8 cellular contexts compared by ENCODE assay signal in the genomic region with DNA sequence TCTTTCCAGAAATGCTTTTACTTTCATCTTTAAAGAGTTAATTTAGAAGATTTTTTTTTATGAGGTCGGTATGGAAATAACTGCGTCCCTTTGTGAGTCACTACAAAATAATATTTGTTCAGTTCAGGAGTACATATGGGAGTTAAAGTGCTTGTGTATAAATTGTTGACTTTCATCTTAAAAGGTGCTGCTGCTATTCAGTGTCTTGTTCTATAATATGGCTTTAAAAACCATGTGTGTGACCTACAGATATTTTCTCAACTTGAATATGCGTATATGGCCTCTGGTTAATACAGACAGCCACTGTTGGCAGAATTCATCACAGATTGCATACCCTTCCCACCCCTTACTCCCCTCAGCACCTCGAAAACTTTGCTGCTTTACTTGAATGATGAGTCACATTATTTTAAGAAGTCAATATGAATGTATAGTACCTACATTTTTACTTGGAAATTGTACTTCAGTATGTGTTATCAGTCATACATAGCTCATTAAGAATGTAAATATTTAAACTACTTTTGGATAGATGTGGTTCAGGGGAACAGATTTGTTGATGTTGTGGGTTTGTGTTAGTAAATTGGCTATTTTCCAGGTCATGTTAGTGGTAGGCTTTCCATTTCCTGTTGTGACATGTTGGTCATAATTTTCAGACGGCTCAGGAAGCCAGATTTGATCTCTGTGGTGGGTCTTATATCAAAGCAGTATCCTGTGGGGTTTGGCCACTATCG. TPM values are rescaled to one million over a fixed set of nuclear protein-coding genes. Genes with fewer than 3 reads are reported as not detected.
DNase-seq lines count a peak whose midpoint lies in the region; ATAC-seq, FAIRE-seq and TF ChIP-seq lines count a peak whose summit lies in the region.

No MANE protein-coding gene starts in this region.

- H2AFZ ChIP-seq in parathyroid adenoma: no peak overlapping the region

- H3K4me1 ChIP-seq in parathyroid adenoma: no peaks in the 10 kb centered on the region

- ATAC-seq in HG03457 (IDR thresholded peaks at IDR 0.05; ENCODE audit: unreplicated experiment): peak; percentile 17
- no peak for ATAC-seq in HG02623 (IDR thresholded peaks at IDR 0.05; ENCODE audit: unreplicated experiment)

- H3K9me3 ChIP-seq in parathyroid adenoma (ENCODE audit: control insufficient read depth, low read length): no peaks in the 10 kb centered on the region

- H3K9ac ChIP-seq in parathyroid adenoma: no peak overlapping the region

- H3K79me2 ChIP-seq in parathyroid adenoma: peaks cover 9% of the 10 kb centered on the region

- DNase-seq in GF-D8 (lab: John Stamatoyannopoulos, UW) (peak; percentile 83), T-helper 1 cell (peak in 3 of 5 donors; percentile 21 to 77 (median 27)), epithelial cell of esophagus (ENCODE audit: low read depth) (peak; percentile 61), nucleus accumbens (lab: John Stamatoyannopoulos, UW) (no peak), frontal cortex (ENCODE audit: low spot score in 2 of 2) (no peak)

- FAIRE-seq in frontal cortex (lab: Jason Lieb, UNC): no peak

- no peak for TF ChIP-seq CTCF in epithelial cell of esophagus (IDR thresholded peaks at IDR 0.05; ENCODE audit: insufficient read depth, low read depth, low read length, missing control alignments)
- TF ChIP-seq CTCF in parathyroid adenoma (IDR thresholded peaks at IDR 0.05): no peak

- H3K27ac ChIP-seq in parathyroid adenoma: no peak overlapping the region

- H3K4me2 ChIP-seq in parathyroid adenoma (ENCODE audit: low read length): peak overlapping the region; percentile 92

- H3K4me3 ChIP-seq in epithelial cell of esophagus (ENCODE audit: low read length) (peak overlapping the region; percentile 86), parathyroid adenoma (ENCODE audit: low read depth, low read length) (peak overlapping the region; percentile 44)

- H3K36me3 ChIP-seq in parathyroid adenoma (ENCODE audit: control insufficient read depth, insufficient read depth, low read length): no peaks in the 10 kb centered on the region

- H3K27me3 ChIP-seq in parathyroid adenoma (ENCODE audit: control insufficient read depth, insufficient read depth, low read length): no peaks in the 10 kb centered on the region

RNA-seq across cellular contexts. Expression of a gene that starts 1.5 kb away (rescaled TPM):
- total RNA-seq in frontal cortex: 92.9 TPM

RNA-seq across cellular contexts. Expression of a gene that starts 9.5 kb away (rescaled TPM):
- total RNA-seq in frontal cortex: 28.1 TPM

Comparison
In these comparisons a context has a peak if more than half of its experiments do, and no peak if none do; other contexts are left out.
1. DNase-seq: peak in GF-D8 (single experiment), T-helper 1 cell (3 of 5) and epithelial cell of esophagus (single experiment); none in nucleus accumbens (0 of 56) and frontal cortex (0 of 2).